ENCODE assay signal across 1 cellular context in genomic region chr4:152530600-152530999, GRCh38.
TF ChIP-seq lines count a peak whose summit lies in the region.

No MANE protein-coding gene starts in this region.

TF ChIP-seq in GM12878, 131 proteins besides CTCF, POLR2A, EP300 and RAD21 (continued from another document and continues in another):
- TF ChIP-seq RELB (IDR thresholded peaks at IDR 0.05; ENCODE audit: low read depth) (no peak), BHLHE40 (IDR thresholded peaks at IDR 0.05; ENCODE audit: borderline replicate concordance in 1 of 2, low read depth in 2 of 2, low read length in 1 of 2) (no peak), KDM1A (IDR thresholded peaks at IDR 0.05; ENCODE audit: borderline replicate concordance) (no peak), PKNOX1 (IDR thresholded peaks at IDR 0.05) (no peak), SMC3 (IDR thresholded peaks at IDR 0.05; ENCODE audit: borderline replicate concordance, low read length) (no peak), USF2 (IDR thresholded peaks at IDR 0.05; ENCODE audit: borderline replicate concordance, low read depth, low read length) (no peak), CREM (IDR thresholded peaks at IDR 0.05; ENCODE audit: low read depth) (0 out of 2 replicates have a peak, but pooled peaks have one; percentile 17), JUNB (IDR thresholded peaks at IDR 0.05) (no peak), NR2C1 (IDR thresholded peaks at IDR 0.05) (no peak), PML (IDR thresholded peaks at IDR 0.05; ENCODE audit: low read length) (no peak), SPI1 (IDR thresholded peaks at IDR 0.05; ENCODE audit: borderline replicate concordance, insufficient read depth, low read depth, low read length) (peak; percentile 10; the same call in 1 of the 2 replicates), SIN3A (IDR thresholded peaks at IDR 0.05; ENCODE audit: low read depth, low read length) (0 out of 2 replicates have a peak, but pooled peaks have one; percentile 37), ZNF274 (IDR thresholded peaks at IDR 0.05; ENCODE audit: insufficient read depth, insufficient read length) (no peak), ZNF592 (IDR thresholded peaks at IDR 0.05) (no peak), CBX3 (IDR thresholded peaks at IDR 0.05; ENCODE audit: borderline replicate concordance, low read depth) (no peak), LARP7 (IDR thresholded peaks at IDR 0.05) (no peak), TCF3 (IDR thresholded peaks at IDR 0.05; ENCODE audit: borderline replicate concordance, insufficient read depth, low read depth, low read length) (no peak), ATF2 (IDR thresholded peaks at IDR 0.05; ENCODE audit: low read length) (no peak), MYC (IDR thresholded peaks at IDR 0.05; ENCODE audit: insufficient read depth, insufficient read length, insufficient replicate concordance, low read length, severe bottlenecking) (no peak), IRF3 (IDR thresholded peaks at IDR 0.05) (no peak), ZNF207 (IDR thresholded peaks at IDR 0.05; ENCODE audit: borderline replicate concordance) (no peak), MTA3 (IDR thresholded peaks at IDR 0.05; ENCODE audit: borderline replicate concordance, low read length) (no peak), ETV6 (conservative IDR thresholded peaks at IDR 0.05 in 1 of 2, IDR thresholded peaks at IDR 0.05 in 1 of 2; ENCODE audit: borderline replicate concordance in 1 of 2, low read depth in 1 of 2) (no peak), CREB1 (IDR thresholded peaks at IDR 0.05; ENCODE audit: low read depth) (no peak), USF1 (IDR thresholded peaks at IDR 0.05; ENCODE audit: borderline replicate concordance, extremely low read length, insufficient read depth, low read depth, low read length) (no peak), IKZF1 (conservative IDR thresholded peaks at IDR 0.05) (no peak), ZNF687 (IDR thresholded peaks at IDR 0.05) (peak; percentile 40; the same call in 1 of the 2 replicates), MEF2A (IDR thresholded peaks at IDR 0.05; ENCODE audit: insufficient read depth, low read depth, low read length) (no peak), CEBPZ (IDR thresholded peaks at IDR 0.05; ENCODE audit: low read depth, low read length) (no peak), NR2C2 (IDR thresholded peaks at IDR 0.05; ENCODE audit: borderline replicate concordance, control insufficient read depth, insufficient read length, low read depth) (no peak), NFXL1 (IDR thresholded peaks at IDR 0.05; ENCODE audit: borderline replicate concordance) (no peak), STAT3 (IDR thresholded peaks at IDR 0.05; ENCODE audit: low read depth, low read length) (0 out of 2 replicates have a peak, but pooled peaks have one; percentile 38), ZZZ3 (IDR thresholded peaks at IDR 0.05; ENCODE audit: control insufficient read depth, insufficient read length, low read depth) (no peak), BCL11A (IDR thresholded peaks at IDR 0.05; ENCODE audit: low read depth, low read length) (no peak)
